Comparison of ENCODE assay signal across 13 cellular contexts in genomic region chr6:109345986-109346385, GRCh38. TPM values are rescaled to one million over a fixed set of nuclear protein-coding genes. Genes with fewer than 3 reads are reported as not detected.
DNase-seq lines count a peak whose midpoint lies in the region; ATAC-seq and TF ChIP-seq lines count a peak whose summit lies in the region.
"Had no signal": no experiment of that assay in that cellular context is flagged by ENCODE, and none has a peak within 500 bp of the region (broad histone marks: within the 10 kb centered on the region; RNA-seq: fewer than 3 reads in every experiment).

No MANE protein-coding gene starts in this region.

- H3K36me3 Mint-ChIP-seq in activated naive CD8-positive, alpha-beta T cell treated with anti-CD3 and anti-CD28 coated beads, Interleukin-2, amount 50 U/mL, for 24 hours (ENCODE audit: low read depth) = no peaks in the 10 kb centered on the region
- H3K36me3 Mint-ChIP-seq in activated naive CD8-positive, alpha-beta T cell treated with anti-CD3 and anti-CD28 coated beads for 36 hours = peaks cover 4% of the 10 kb centered on the region
- H3K36me3 Mint-ChIP-seq in mesothelial cell of epicardium = no peaks in the 10 kb centered on the region
- H3K36me3 Mint-ChIP-seq: CD8-positive, alpha-beta T cell had no signal

- WGBS in adrenal gland, 4 donors = 89 to 100% (median 94%) methylated on average over 4 of the region's 4 CpGs

- H3K4me1 ChIP-seq in adrenal gland (replicated peaks in 1 of 2) = peaks cover 0 to 12% of the 10 kb centered on the region in 2 donors

- H3K27ac Mint-ChIP-seq in activated naive CD8-positive, alpha-beta T cell treated with anti-CD3 and anti-CD28 coated beads, Interleukin-2, amount 50 U/mL, for 24 hours = no peak overlapping the region
- no peak overlapping the region for H3K27ac Mint-ChIP-seq in activated naive CD8-positive, alpha-beta T cell treated with anti-CD3 and anti-CD28 coated beads for 36 hours
- H3K27ac Mint-ChIP-seq in mesothelial cell of epicardium = peak overlapping the region; percentile 12
- H3K27ac Mint-ChIP-seq: B cell; CD8-positive, alpha-beta T cell; GM23338 had no signal

- TF ChIP-seq POLR2A in adrenal gland (IDR thresholded peaks at IDR 0.05) = no peak

- no peak overlapping the region for H3K4me3 ChIP-seq in adrenal gland
- H3K4me3 ChIP-seq: BLaER1 treated with 17β-estradiol and CSF1 and Interleukin-3, amounts not matched to agents 10 nM and 100 nM; GM23338 had no signal

- no peaks in the 10 kb centered on the region for H3K9me3 Mint-ChIP-seq in activated naive CD8-positive, alpha-beta T cell treated with anti-CD3 and anti-CD28 coated beads, Interleukin-2, amount 50 U/mL, for 24 hours
- no peaks in the 10 kb centered on the region for H3K9me3 Mint-ChIP-seq in activated naive CD8-positive, alpha-beta T cell treated with anti-CD3 and anti-CD28 coated beads for 36 hours
- H3K9me3 Mint-ChIP-seq in mesothelial cell of epicardium = no peaks in the 10 kb centered on the region
- H3K9me3 Mint-ChIP-seq: CD8-positive, alpha-beta T cell; GM23338 had no signal

- H3K27me3 Mint-ChIP-seq in activated naive CD8-positive, alpha-beta T cell treated with anti-CD3 and anti-CD28 coated beads, Interleukin-2, amount 50 U/mL, for 24 hours = no peaks in the 10 kb centered on the region
- H3K27me3 Mint-ChIP-seq in activated naive CD8-positive, alpha-beta T cell treated with anti-CD3 and anti-CD28 coated beads for 36 hours = no peaks in the 10 kb centered on the region
- no peaks in the 10 kb centered on the region for H3K27me3 Mint-ChIP-seq in mesothelial cell of epicardium (ENCODE audit: low read depth)
- H3K27me3 Mint-ChIP-seq: B cell had no signal

- peaks cover 3% of the 10 kb centered on the region for H3K4me1 Mint-ChIP-seq in activated naive CD8-positive, alpha-beta T cell treated with anti-CD3 and anti-CD28 coated beads, Interleukin-2, amount 50 U/mL, for 24 hours
- H3K4me1 Mint-ChIP-seq in activated naive CD8-positive, alpha-beta T cell treated with anti-CD3 and anti-CD28 coated beads for 36 hours = no peaks in the 10 kb centered on the region
- peaks cover 20% of the 10 kb centered on the region for H3K4me1 Mint-ChIP-seq in mesothelial cell of epicardium
- H3K4me1 Mint-ChIP-seq: B cell had no signal

- ATAC-seq in activated naive CD8-positive, alpha-beta T cell treated with anti-CD3 and anti-CD28 coated beads, Interleukin-2, amount 50 U/mL, for 24 hours = peak; percentile 57
- ATAC-seq: CD8-positive, alpha-beta T cell; GM23338 had no signal

- H3K36me3 ChIP-seq in adrenal gland (replicated peaks in 1 of 2) = no peaks in the 10 kb centered on the region

- DNase-seq in NCI-H2227 (lab: John Stamatoyannopoulos, UW; ENCODE audit: unreplicated experiment) (peak; percentile 1), NCI-H2227 treated with DMSO at 0.1 percent for 48 hours (lab: John Stamatoyannopoulos, UW) (no peak), mesothelial cell of epicardium (ENCODE audit: low spot score in 2 of 2, unreplicated experiment in 2 of 2) (no peak), NK-92 (lab: John Stamatoyannopoulos, UW; ENCODE audit: unreplicated experiment) (no peak), adrenal gland (no peak)
- DNase-seq in activated naive CD8-positive, alpha-beta T cell treated with anti-CD3 and anti-CD28 coated beads, Interleukin-2, amount 50 U/mL, for 24 hours = no peak
- DNase-seq in activated naive CD8-positive, alpha-beta T cell treated with anti-CD3 and anti-CD28 coated beads for 36 hours = no peak
- DNase-seq: Calu3; CD8-positive, alpha-beta T cell; HCEC 1CT had no signal

- no peaks in the 10 kb centered on the region for H3K9me3 ChIP-seq in adrenal gland (replicated peaks in 1 of 3)
- H3K9me3 ChIP-seq: BLaER1 treated with 17β-estradiol and CSF1 and Interleukin-3, amounts not matched to agents 10 nM and 100 nM had no signal

- TF ChIP-seq CTCF in mesothelial cell of epicardium (IDR thresholded peaks at IDR 0.05; ENCODE audit: unreplicated experiment) (no peak), adrenal gland (IDR thresholded peaks at IDR 0.05) (no peak)

- H3K4me3 Mint-ChIP-seq in activated naive CD8-positive, alpha-beta T cell treated with anti-CD3 and anti-CD28 coated beads, Interleukin-2, amount 50 U/mL, for 24 hours = no peak overlapping the region
- no peak overlapping the region for H3K4me3 Mint-ChIP-seq in activated naive CD8-positive, alpha-beta T cell treated with anti-CD3 and anti-CD28 coated beads for 36 hours
- no peak overlapping the region for H3K4me3 Mint-ChIP-seq in mesothelial cell of epicardium
- H3K4me3 Mint-ChIP-seq: B cell; CD8-positive, alpha-beta T cell; GM23338 had no signal

- no peak overlapping the region for H3K27ac ChIP-seq in adrenal gland
- H3K27ac ChIP-seq: BLaER1 treated with 17β-estradiol and CSF1 and Interleukin-3, amounts not matched to agents 10 nM and 100 nM had no signal

- intact Hi-C loops in adrenal gland (cut with DNase I) = no loop called here

- H3K27me3 ChIP-seq in adrenal gland = no peaks in the 10 kb centered on the region
- H3K27me3 ChIP-seq: BLaER1 treated with 17β-estradiol and CSF1 and Interleukin-3, amounts not matched to agents 10 nM and 100 nM had no signal

RNA-seq across cellular contexts. Expression of gene CD164, which starts 36.3 kb away (rescaled TPM):
- 100 to 1,000 TPM; 171 to 180 TPM for total RNA-seq in activated naive CD8-positive, alpha-beta T cell treated with anti-CD3 and anti-CD28 coated beads for 36 hours
- total RNA-seq in mesothelial cell of epicardium = 255 to 262 TPM (median 256 TPM) in 3 replicates
- 100 to 1,000 TPM; 124 to 358 (median 237) TPM for total RNA-seq in adrenal gland
- polyA plus RNA-seq in adrenal gland = 100 to 1,000 TPM in 1 of 3 donors, 10 to 100 TPM in 2; 89.3 to 259 (median 91.5) TPM
